In genomic region chr11:61333638-61334433, GRCh38 we compare ENCODE assay signal across 1 cellular context.
TF ChIP-seq lines count a peak whose summit lies in the region.

No MANE protein-coding gene starts in this region.

TF ChIP-seq in K562, 482 proteins besides CTCF, POLR2A, EP300 and RAD21 (continues in another document):
- 0 out of 2 replicates have a peak, but pooled peaks have one; percentile 51 for TF ChIP-seq STAT6 (CRISPR knock-in tag; IDR thresholded peaks at IDR 0.05)
- no peak for TF ChIP-seq ZNF3 (CRISPR knock-in tag; IDR thresholded peaks at IDR 0.05)
- no peak for TF ChIP-seq ZNF184 (CRISPR knock-in tag; IDR thresholded peaks at IDR 0.05)
- TF ChIP-seq ZC3H4 (CRISPR knock-in tag; IDR thresholded peaks at IDR 0.05; ENCODE audit: borderline replicate concordance), result no peak
- peak; percentile 42; the same call in 1 of the 2 replicates for TF ChIP-seq ZNF592 (IDR thresholded peaks at IDR 0.05)
- no peak for TF ChIP-seq LCOR (CRISPR knock-in tag; IDR thresholded peaks at IDR 0.05)
- TF ChIP-seq ZNF75A (CRISPR knock-in tag; IDR thresholded peaks at IDR 0.05), result no peak
- peak; percentile 10 for TF ChIP-seq TBP (optimal IDR thresholded peaks at IDR 0.05; ENCODE audit: low read depth, low read length)
- TF ChIP-seq SIRT6 (IDR thresholded peaks at IDR 0.05; ENCODE audit: low read depth, low read length), result no peak
- peak; percentile 51; the same call in 1 of the 2 replicates for TF ChIP-seq BRD4 (IDR thresholded peaks at IDR 0.05)
- no peak for TF ChIP-seq POLR2AphosphoS5 (IDR thresholded peaks at IDR 0.05; ENCODE audit: control insufficient read depth, insufficient read depth, low read depth, low read length)
- peak; percentile 98 for TF ChIP-seq BCOR (IDR thresholded peaks at IDR 0.05)
- no peak for TF ChIP-seq PRPF4 (IDR thresholded peaks at IDR 0.05; ENCODE audit: insufficient read depth, low read depth, low read length, poor library complexity, severe bottlenecking)
- TF ChIP-seq ZNF639 (CRISPR knock-in tag; conservative IDR thresholded peaks at IDR 0.05 in 1 of 2, IDR thresholded peaks at IDR 0.05 in 1 of 2), result peak in 1 of 2 experiments; percentile 5; a peak in 1 of 4 replicates
- TF ChIP-seq ZNF511 (CRISPR knock-in tag; IDR thresholded peaks at IDR 0.05), result 0 out of 2 replicates have a peak, but pooled peaks have one; percentile 43
- no peak for TF ChIP-seq ELK1 (CRISPR knock-in tag; IDR thresholded peaks at IDR 0.05)
- TF ChIP-seq ZNF395 (CRISPR knock-in tag; IDR thresholded peaks at IDR 0.05), result peak; percentile 67; the same call in 1 of the 2 replicates
- no peak for TF ChIP-seq HMBOX1 (IDR thresholded peaks at IDR 0.05)
- no peak for TF ChIP-seq SAFB2 (IDR thresholded peaks at IDR 0.05; ENCODE audit: borderline replicate concordance, low read depth, low read length, severe bottlenecking)
- no peak for TF ChIP-seq KLF10 (CRISPR knock-in tag; IDR thresholded peaks at IDR 0.05)
- TF ChIP-seq RBM25 (IDR thresholded peaks at IDR 0.05; ENCODE audit: low read depth, low read length, severe bottlenecking), result peak; percentile 94
- TF ChIP-seq TSHZ1 (CRISPR knock-in tag; IDR thresholded peaks at IDR 0.05), result no peak
- no peak for TF ChIP-seq ZHX1 (conservative IDR thresholded peaks at IDR 0.05; ENCODE audit: low read length)
- peak; percentile 72 to 78 for TF ChIP-seq KDM1A (IDR thresholded peaks at IDR 0.05)
- no peak for TF ChIP-seq ILF3 (IDR thresholded peaks at IDR 0.05; ENCODE audit: borderline replicate concordance)
- 0 out of 2 replicates have a peak, but pooled peaks have one; percentile 1 for TF ChIP-seq LARP7 (IDR thresholded peaks at IDR 0.05)
- peak; percentile 75 for TF ChIP-seq ADNP (tag; IDR thresholded peaks at IDR 0.05)
- 0 out of 2 replicates have a peak, but pooled peaks have one; percentile 46 for TF ChIP-seq CBX1 (IDR thresholded peaks at IDR 0.05; ENCODE audit: low read depth)
- TF ChIP-seq ARID1B (IDR thresholded peaks at IDR 0.05), result no peak; the same call in 1 of the 2 replicates
- TF ChIP-seq SRSF7 (optimal IDR thresholded peaks at IDR 0.05; ENCODE audit: low read depth, low read length), result no peak
- TF ChIP-seq SMARCA5 (IDR thresholded peaks at IDR 0.05), result peak; percentile 57; the same call in 1 of the 2 replicates
- TF ChIP-seq ZFP1 (CRISPR knock-in tag; IDR thresholded peaks at IDR 0.05), result no peak
- TF ChIP-seq HEY1 (CRISPR knock-in tag; IDR thresholded peaks at IDR 0.05; ENCODE audit: borderline replicate concordance), result no peak
- peak; percentile 78; the same call in 1 of the 2 replicates for TF ChIP-seq PTBP1 (IDR thresholded peaks at IDR 0.05; ENCODE audit: low read depth, low read length)
- TF ChIP-seq ATF3 (IDR thresholded peaks at IDR 0.05), result no peak
- 0 out of 2 replicates have a peak, but pooled peaks have one; percentile 9 for TF ChIP-seq ATF3 (CRISPR knock-in tag; conservative IDR thresholded peaks at IDR 0.05)
- TF ChIP-seq HDAC2 (IDR thresholded peaks at IDR 0.05), result peak; percentile 81; the same call in 1 of the 2 replicates
- no peak for TF ChIP-seq HDAC3 (IDR thresholded peaks at IDR 0.05; ENCODE audit: borderline replicate concordance, partially characterized antibody)
- TF ChIP-seq RCOR1 (IDR thresholded peaks at IDR 0.05; ENCODE audit: borderline replicate concordance in 1 of 2, low read depth in 2 of 2, low read length in 2 of 2), result peak in 1 of 2 experiments; percentile 44; a peak in 1 of 4 replicates
- no peak; the same call in 1 of the 2 replicates for TF ChIP-seq MYC (IDR thresholded peaks at IDR 0.05; ENCODE audit: low read depth, low read length)
- TF ChIP-seq MYC (CRISPR knock-in tag; IDR thresholded peaks at IDR 0.05; ENCODE audit: borderline replicate concordance, low read depth), result 0 out of 2 replicates have a peak, but pooled peaks have one; percentile 9
